ENCODE assay signal across 13 cellular contexts in the genomic region with DNA sequence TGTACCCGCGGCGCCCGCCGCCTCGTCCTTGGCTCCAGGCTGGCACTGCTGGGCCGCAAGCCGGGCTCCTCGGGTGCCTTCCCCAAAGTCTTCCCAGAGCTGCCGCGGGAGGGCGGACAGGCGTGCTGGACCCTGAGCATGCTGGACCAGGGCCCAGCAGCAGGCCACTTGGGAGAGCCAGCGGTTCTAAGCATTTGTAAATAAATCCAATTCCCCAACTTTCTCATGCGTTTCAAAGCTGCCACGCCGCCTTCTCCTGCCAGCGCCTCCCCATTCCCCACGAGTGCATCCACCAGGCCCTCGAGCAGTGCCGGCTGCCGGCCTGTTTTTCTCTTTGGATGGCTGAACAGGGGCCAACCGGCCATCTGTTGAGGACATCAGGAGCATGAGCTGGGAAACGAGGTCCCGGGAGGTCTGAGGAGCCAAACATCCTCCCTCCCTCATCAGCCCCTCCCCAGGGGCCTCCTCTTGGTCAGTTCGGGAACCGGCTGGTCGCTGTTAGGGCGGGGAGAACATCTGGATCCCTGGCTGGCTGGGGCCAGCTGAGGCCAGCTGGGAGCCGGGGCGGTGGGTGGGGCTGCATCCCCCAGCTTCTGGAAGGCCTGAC. TPM values are rescaled to one million over a fixed set of nuclear protein-coding genes. Genes with fewer than 3 reads are reported as not detected.
DNase-seq lines count a peak whose midpoint lies in the region; ATAC-seq and TF ChIP-seq lines count a peak whose summit lies in the region.
"Had no signal": no experiment of that assay in that cellular context is flagged by ENCODE, and none has a peak within 500 bp of the region (broad histone marks: within the 10 kb centered on the region; RNA-seq: fewer than 3 reads in every experiment).

No MANE protein-coding gene starts in this region.

- peaks cover 8% of the 10 kb centered on the region; the same call in 1 of the 2 replicates for H3K4me1 ChIP-seq in IMR-90 (ENCODE audit: control insufficient read depth, insufficient read depth, low read length)
- peaks cover 17% of the 10 kb centered on the region for H3K4me1 ChIP-seq in fibroblast of lung (ENCODE audit: control insufficient read depth, extremely low read depth, insufficient read depth, low read length)
- peaks cover 8% of the 10 kb centered on the region for H3K4me1 ChIP-seq in lower lobe of right lung
- H3K4me1 ChIP-seq in thyroid gland, result peaks cover 14 to 29% of the 10 kb centered on the region in 2 donors

- no peaks in the 10 kb centered on the region for H3K79me1 ChIP-seq in IMR-90 (ENCODE audit: low read depth in 1 of 2, low read length in 2 of 2)

- no peak overlapping the region for H2BK15ac ChIP-seq in IMR-90 (ENCODE audit: low read depth, low read length)

- H3K4me2 ChIP-seq in IMR-90 (ENCODE audit: low read depth, low read length), result no peak overlapping the region
- H3K4me2 ChIP-seq in fibroblast of lung (ENCODE audit: extremely low read depth, insufficient read depth, low read length), result peak overlapping the region; percentile 15

- no peak overlapping the region for H3K4me3 ChIP-seq in IMR-90 (ENCODE audit: insufficient read depth, low read depth, low read length)
- H3K4me3 ChIP-seq in fibroblast of lung (replicated peaks in 1 of 4; ENCODE audit: control extremely low read depth in 1 of 4, insufficient read depth in 1 of 4, low read depth in 3 of 4, low read length in 4 of 4), result no peak overlapping the region
- H3K4me3 ChIP-seq in lower lobe of right lung, result no peak overlapping the region
- H3K4me3 ChIP-seq in thyroid gland (replicated peaks in 1 of 3), result no peak overlapping the region

- WGBS in IMR-90 (ENCODE audit: extremely low coverage in 2 of 2, insufficient read length in 1 of 2), 2 experiments, result 39% methylated on average over 8 of the region's 31 CpGs; no CpG with 5 or more reads in 1 of the 2 experiments
- 41 to 50% methylated on average over 17 to 28 of the region's 31 CpGs for WGBS in thyroid gland, 2 donors

- TF ChIP-seq CTCF in IMR-90 (conservative IDR thresholded peaks at IDR 0.05; ENCODE audit: low read depth, low read length) (no peak), fibroblast of lung (conservative IDR thresholded peaks at IDR 0.05 in 1 of 2, IDR thresholded peaks at IDR 0.05 in 1 of 2; ENCODE audit: low read depth in 1 of 2, low read length in 2 of 2) (peak; percentile 30 to 32), lower lobe of right lung (IDR thresholded peaks at IDR 0.05) (no peak), thyroid gland (IDR thresholded peaks at IDR 0.05) (peak in 1 of 6 experiments; percentile 6)

- in situ Hi-C loops in IMR-90 (cut with MboI; ENCODE audit: low sequenced_read_pairs), result no loop called here

- no peak overlapping the region for H3K9ac ChIP-seq in IMR-90 (ENCODE audit: low read depth, low read length)
- H3K9ac ChIP-seq in fibroblast of lung (ENCODE audit: insufficient read depth, low read length), result peak overlapping the region; percentile 23

- H2AFZ ChIP-seq in IMR-90 (replicated peaks; ENCODE audit: low read length, poor library complexity), result peak overlapping the region; percentile 51
- peak overlapping the region; percentile 5 for H2AFZ ChIP-seq in fibroblast of lung (ENCODE audit: low read length)

- H4K5ac ChIP-seq in IMR-90 (ENCODE audit: low read depth, low read length), result no peak overlapping the region

- no peak overlapping the region for H3K18ac ChIP-seq in IMR-90 (ENCODE audit: low read depth, low read length)

- no peak for TF ChIP-seq POLR2A in IMR-90 (IDR thresholded peaks at IDR 0.05; ENCODE audit: low read depth, low read length)
- TF ChIP-seq POLR2A in thyroid gland (IDR thresholded peaks at IDR 0.05), result no peak

- no peaks in the 10 kb centered on the region for H4K20me1 ChIP-seq in IMR-90 (ENCODE audit: insufficient read depth, low read length)
- no peaks in the 10 kb centered on the region for H4K20me1 ChIP-seq in fibroblast of lung (ENCODE audit: control insufficient read depth, extremely low read depth, insufficient read depth, low read length)

- no peak overlapping the region for H3K14ac ChIP-seq in IMR-90 (replicated peaks; ENCODE audit: low read depth, low read length)

- H4K8ac ChIP-seq in IMR-90 (ENCODE audit: low read depth in 2 of 2, low read length in 2 of 2), result no peak overlapping the region

- BruUV-seq in IMR-90 (replicated peaks; lab: Mats Ljungman, UMichigan), result no TSS peak

- no peak overlapping the region for H2AK5ac ChIP-seq in IMR-90 (ENCODE audit: low read depth, low read length)

- H4K91ac ChIP-seq in IMR-90 (ENCODE audit: insufficient read depth, low read depth, low read length), result no peak overlapping the region

- H3K9me3 ChIP-seq in IMR-90 (ENCODE audit: control insufficient read depth, insufficient read depth, low read length) (peaks cover 6% of the 10 kb centered on the region), fibroblast of lung (ENCODE audit: control insufficient read depth, insufficient read depth, low read depth, low read length) (no peaks in the 10 kb centered on the region), lower lobe of right lung (no peaks in the 10 kb centered on the region), thyroid gland (no peaks in the 10 kb centered on the region)

- no peak overlapping the region for H3K56ac ChIP-seq in IMR-90 (ENCODE audit: extremely low read depth, insufficient read depth, low read length)

- H2BK20ac ChIP-seq in IMR-90 (ENCODE audit: low read depth, low read length), result no peak overlapping the region

- TF ChIP-seq RAD21 in IMR-90 (IDR thresholded peaks at IDR 0.05; ENCODE audit: low read length), result no peak

- H3K4ac ChIP-seq in IMR-90 (ENCODE audit: low read depth, low read length), result no peak overlapping the region

- no peak overlapping the region for H3K27ac ChIP-seq in IMR-90 (ENCODE audit: insufficient read depth, low read length)
- H3K27ac ChIP-seq in fibroblast of lung (ENCODE audit: insufficient read depth, low read length), result peak overlapping the region; percentile 26
- peak overlapping the region; percentile 34 for H3K27ac ChIP-seq in lower lobe of right lung
- H3K27ac ChIP-seq in thyroid gland, result peak overlapping the region in 1 of 3 donors; percentile 57

- no peak overlapping the region for H2BK120ac ChIP-seq in IMR-90 (ENCODE audit: low read depth, low read length)

- intact Hi-C loops in IMR-90 (cut with micrococcal nuclease) (no loop called here), lower lobe of right lung (cut with DNase I) (no loop called here), thyroid gland (cut with DNase I) (no loop called here)

- ATAC-seq in IMR-90 (ENCODE audit: low read depth), result peak; percentile 81
- ATAC-seq in lower lobe of right lung, result peak; percentile 50 to 73
- ATAC-seq in HG03139 (IDR thresholded peaks at IDR 0.05; ENCODE audit: unreplicated experiment), result no peak
- ATAC-seq: activated CD4-positive, alpha-beta T cell treated with anti-CD3 and anti-CD28 coated beads for 36 hours; activated T-cell treated with anti-CD3 and anti-CD28 coated beads, Interleukin-2, amount 50 U/mL, for 72 hours; natural killer cell treated with Interleukin-12 subunit alpha and Interleukin-12 subunit beta and Interleukin-15 and Interleukin-18, amount 100 ng/mL, for 72 hours had no signal

- peak; percentile 36 for DNase-seq in IMR-90
- DNase-seq in fibroblast of lung (ENCODE audit: low read depth in 2 of 2), result peak in 1 of 2 donors; percentile 96
- peak; percentile 69 for DNase-seq in lower lobe of right lung
- DNase-seq in thyroid gland, result peak; percentile 63 to 84
- DNase-seq in stimulated activated CD4-positive, alpha-beta T cell treated with anti-CD3 and anti-CD28 coated beads, Interleukin-4, amount 100 ng/mL, for 24 hours, result no peak
- no peak for DNase-seq in NCI-H345 (lab: John Stamatoyannopoulos, UW)
- DNase-seq in activated CD4-positive, CD25-positive, alpha-beta regulatory T cell (lab: John Stamatoyannopoulos, UW), result no peak
- DNase-seq: activated CD4-positive, alpha-beta T cell treated with anti-CD3 and anti-CD28 coated beads for 36 hours; activated T-cell treated with anti-CD3 and anti-CD28 coated beads, Interleukin-2, amount 50 U/mL, for 72 hours; immature natural killer cell; NCI-H1105 treated with DMSO at 0.1 percent for 48 hours had no signal

- H3K79me2 ChIP-seq in fibroblast of lung (ENCODE audit: control insufficient read depth, insufficient read depth, low read length), result no peaks in the 10 kb centered on the region

- H3K27me3 ChIP-seq in IMR-90 (ENCODE audit: control insufficient read depth, insufficient read depth, low read length) (no peaks in the 10 kb centered on the region; the same call in 1 of the 2 replicates), fibroblast of lung (ENCODE audit: control insufficient read depth, insufficient read depth, low read length) (no peaks in the 10 kb centered on the region), lower lobe of right lung (ENCODE audit: low read depth) (no peaks in the 10 kb centered on the region), thyroid gland (no peaks in the 10 kb centered on the region)

- H3K36me3 ChIP-seq in IMR-90 (ENCODE audit: control insufficient read depth, insufficient read depth, low read length) (no peaks in the 10 kb centered on the region), fibroblast of lung (ENCODE audit: control insufficient read depth, insufficient read depth, low read length) (no peaks in the 10 kb centered on the region), lower lobe of right lung (peaks cover 37% of the 10 kb centered on the region), thyroid gland (no peaks in the 10 kb centered on the region)

- dilution Hi-C loops in IMR-90 (cut with HindIII; ENCODE audit: low sequenced_read_pairs, unreplicated experiment), result no loop called here

- H2BK5ac ChIP-seq in IMR-90 (ENCODE audit: low read depth, low read length, poor library complexity, severe bottlenecking), result no peak overlapping the region

- CTCF ChIA-PET in IMR-90 (lab: Yijun Ruan, JAX), result no interaction called here

- no peak overlapping the region for H3K23ac ChIP-seq in IMR-90 (ENCODE audit: low read depth, low read length)

- no peak overlapping the region for H2AK9ac ChIP-seq in IMR-90 (replicated peaks; ENCODE audit: low read depth, low read length, poor library complexity)

- POLR2A ChIA-PET in IMR-90 (lab: Charles Lee; ENCODE audit: unreplicated experiment), result no interaction called here

- no peaks in the 10 kb centered on the region for H3K9me1 ChIP-seq in IMR-90 (ENCODE audit: insufficient read depth, low read length)

RNA-seq across cellular contexts. Expression of a gene that starts 20.6 kb away (rescaled TPM):
- not detected in 2 replicates for total RNA-seq in IMR-90 (2012; rRNA removed)
- not detected in 2 replicates for polyA plus RNA-seq in IMR-90 (2012; rRNA removed)
- not detected in 2 replicates for polyA plus RNA-seq in IMR-90 (2012; cell fraction: cytosol; rRNA removed)
- not detected in 2 replicates for polyA plus RNA-seq in IMR-90 (2012; cell fraction: nucleus; rRNA removed; ENCODE audit: low replicate concordance)
- total RNA-seq in fibroblast of lung, result not detected in 2 replicates
- polyA plus RNA-seq in fibroblast of lung, result not detected in 2 replicates
- not detected in 2 replicates for polyA plus RNA-seq in fibroblast of lung (2012)
- polyA minus RNA-seq in fibroblast of lung (ENCODE audit: low replicate concordance), result not detected in 2 replicates
- not detected for total RNA-seq in lower lobe of right lung
- total RNA-seq in thyroid gland, result not detected
- total RNA-seq: activated CD4-positive, alpha-beta T cell treated with anti-CD3 and anti-CD28 coated beads for 36 hours; activated T-cell treated with anti-CD3 and anti-CD28 coated beads, Interleukin-2, amount 50 U/mL, for 72 hours; natural killer cell treated with Interleukin-12 subunit alpha and Interleukin-12 subunit beta and Interleukin-15 and Interleukin-18, amount 100 ng/mL, for 72 hours had no signal
- polyA plus RNA-seq: immature natural killer cell had no signal

RNA-seq across cellular contexts. Expression of a gene that starts 30.1 kb away (rescaled TPM):
- total RNA-seq in IMR-90 (2012; rRNA removed) (84.2 and 102 TPM in 2 replicates), fibroblast of lung (46.5 and 47.7 TPM in 2 replicates), lower lobe of right lung (51.4 TPM), thyroid gland (10 to 100 TPM; 18.9 to 50.4 (median 43.8) TPM)
- polyA plus RNA-seq in IMR-90 (2012; rRNA removed) (109 and 112 TPM in 2 replicates), fibroblast of lung (63.7 and 78.6 TPM in 2 replicates)
- polyA plus RNA-seq in IMR-90 (2012; cell fraction: cytosol; rRNA removed), result 69.3 and 87.7 TPM in 2 replicates
- polyA plus RNA-seq in IMR-90 (2012; cell fraction: nucleus; rRNA removed; ENCODE audit: low replicate concordance), result 45.7 and 54.3 TPM in 2 replicates
- polyA plus RNA-seq in fibroblast of lung (2012), result 190 and 225 TPM in 2 replicates
- 164 and 219 TPM in 2 replicates for polyA minus RNA-seq in fibroblast of lung (ENCODE audit: low replicate concordance)

RNA-seq across cellular contexts. Expression of a gene that starts 30.3 kb away (rescaled TPM):
- total RNA-seq in IMR-90 (2012; rRNA removed), result 7.2 TPM in 2 replicates
- 30.2 and 32.5 TPM in 2 replicates for polyA plus RNA-seq in IMR-90 (2012; rRNA removed)
- 28.6 and 42.1 TPM in 2 replicates for polyA plus RNA-seq in IMR-90 (2012; cell fraction: cytosol; rRNA removed)
- polyA plus RNA-seq in IMR-90 (2012; cell fraction: nucleus; rRNA removed; ENCODE audit: low replicate concordance), result 24.8 and 44.6 TPM in 2 replicates
- 20.8 and 29.6 TPM in 2 replicates for total RNA-seq in fibroblast of lung
- 8.6 and 10.6 TPM in 2 replicates for polyA plus RNA-seq in fibroblast of lung
- 26.6 and 42.5 TPM in 2 replicates for polyA plus RNA-seq in fibroblast of lung (2012)
- 14.6 and 37.4 TPM in 2 replicates for polyA minus RNA-seq in fibroblast of lung (ENCODE audit: low replicate concordance)
- 48.5 TPM for total RNA-seq in lower lobe of right lung
- 10 to 100 TPM; 14.4 to 41.9 (median 33.0) TPM for total RNA-seq in thyroid gland

Comparison
In these comparisons a context has a peak if more than half of its experiments do, and no peak if none do; other contexts are left out.
1. DNase-seq: peak in IMR-90 (single experiment), lower lobe of right lung (single experiment) and thyroid gland (2 of 2); none in stimulated activated CD4-positive, alpha-beta T cell treated with anti-CD3 and anti-CD28 coated beads, Interleukin-4, amount 100 ng/mL, for 24 hours (single experiment), NCI-H345 (single experiment) and activated CD4-positive, CD25-positive, alpha-beta regulatory T cell (0 of 4).
2. CTCF ChIP-seq: peak in fibroblast of lung (2 of 2); none in IMR-90 (single experiment) and lower lobe of right lung (single experiment).